In the genomic region with DNA sequence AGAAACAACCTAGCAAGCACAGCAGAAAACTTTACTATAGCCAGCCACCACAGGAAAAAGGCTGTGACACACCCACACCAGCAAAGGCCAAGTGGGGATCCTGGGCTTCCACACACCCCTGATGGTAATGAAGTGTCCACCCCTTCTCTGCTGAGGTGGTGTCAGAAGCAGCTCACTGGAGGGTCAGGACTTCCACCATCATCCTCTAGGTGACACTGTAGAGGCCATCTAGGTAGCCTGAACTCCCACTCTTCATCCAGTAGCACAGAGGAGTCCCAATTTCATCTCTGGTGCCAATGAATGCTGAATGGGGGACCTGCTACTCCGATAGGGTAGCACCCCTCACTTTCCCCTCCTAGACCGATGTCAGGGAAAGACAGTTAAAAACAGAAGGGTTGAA, we compare ENCODE assay signal across 8 cellular contexts.
DNase-seq lines count a peak whose midpoint lies in the region; ATAC-seq and TF ChIP-seq lines count a peak whose summit lies in the region.

No MANE protein-coding gene starts in this region.

- no peak overlapping the region for H3K4me3 Mint-ChIP-seq in neural progenitor cell
- H3K4me3 Mint-ChIP-seq in HFFc6, result no peak overlapping the region

- DNase-seq in GM10248 (ENCODE audit: extremely low spot score) (peak; percentile 30), HT1080 (ENCODE audit: low read depth) (peak; percentile 50), amniotic epithelial cell (ENCODE audit: low read depth) (peak; percentile 18), neural progenitor cell (ENCODE audit: low spot score) (peak; percentile 66), CD1c-positive myeloid dendritic cell (ENCODE audit: extremely low spot score) (no peak), HFFc6 (no peak)
- DNase-seq in activated CD4-positive, alpha-beta T cell treated with anti-CD3 and anti-CD28 coated beads for 4 hours, result no peak

- H3K36me3 Mint-ChIP-seq in neural progenitor cell (no peaks in the 10 kb centered on the region), HFFc6 (ENCODE audit: low read depth) (no peaks in the 10 kb centered on the region)

- no peaks in the 10 kb centered on the region for H3K79me2 ChIP-seq in neural progenitor cell (ENCODE audit: low read depth)

- no peaks in the 10 kb centered on the region for H4K20me1 ChIP-seq in neural progenitor cell (ENCODE audit: low read depth)

- H3K27ac Mint-ChIP-seq in neural progenitor cell, result no peak overlapping the region
- no peak overlapping the region for H3K27ac Mint-ChIP-seq in HFFc6

- H3K4me1 Mint-ChIP-seq in neural progenitor cell (no peaks in the 10 kb centered on the region), HFFc6 (ENCODE audit: low read depth) (no peaks in the 10 kb centered on the region)

- peak; percentile 78 for ATAC-seq in GM21723 (IDR thresholded peaks at IDR 0.05; ENCODE audit: unreplicated experiment)

- no peaks in the 10 kb centered on the region for H3F3A ChIP-seq in neural progenitor cell (ENCODE audit: low read depth)

- POLR2A ChIA-PET in GM10248 (lab: Yijun Ruan, JAX), result no interaction called here

- TF ChIP-seq CTCF in GM10248 (IDR thresholded peaks at IDR 0.05; ENCODE audit: control extremely low read depth, extremely low read depth, low read depth, missing control alignments) (peak; percentile 64), neural progenitor cell (IDR thresholded peaks at IDR 0.05) (peak; percentile 69), HFFc6 (IDR thresholded peaks at IDR 0.05) (no peak)

- CTCF ChIA-PET in GM10248 (lab: Yijun Ruan, JAX), result interaction anchor here (0.7 to 2.5 kb wide), 10 partner anchors 9 to 969 kb away, joined by 3 to 28 read pairs (median 7); no protein-coding TSS in a partner anchor

- H3K4me1 ChIP-seq in neural progenitor cell, result no peaks in the 10 kb centered on the region

- H3K27me3 Mint-ChIP-seq in neural progenitor cell (ENCODE audit: insufficient read depth, low read depth), result no peaks in the 10 kb centered on the region
- no peaks in the 10 kb centered on the region; the same call in 1 of the 2 replicates for H3K27me3 Mint-ChIP-seq in HFFc6 (ENCODE audit: insufficient read depth)

- H3K4me3 ChIP-seq in neural progenitor cell, result no peak overlapping the region

- H3K27ac ChIP-seq in neural progenitor cell, result no peak overlapping the region

- H3K9ac ChIP-seq in neural progenitor cell, result no peak overlapping the region

- no peaks in the 10 kb centered on the region for H3K9me3 Mint-ChIP-seq in neural progenitor cell
- H3K9me3 Mint-ChIP-seq in HFFc6, result peaks cover 20% of the 10 kb centered on the region

- H3K9me3 ChIP-seq in neural progenitor cell (ENCODE audit: low read depth), result no peaks in the 10 kb centered on the region

- no peaks in the 10 kb centered on the region for H3K36me3 ChIP-seq in neural progenitor cell

- no peaks in the 10 kb centered on the region for H3K27me3 ChIP-seq in neural progenitor cell

- H3K4me2 ChIP-seq in neural progenitor cell, result no peak overlapping the region

- no peak overlapping the region for H2AFZ ChIP-seq in neural progenitor cell (replicated peaks)

Comparison
In these comparisons a context has a peak if more than half of its experiments do, and no peak if none do; other contexts are left out.
1. DNase-seq: peak in GM10248 (single experiment), HT1080 (single experiment), amniotic epithelial cell (single experiment) and neural progenitor cell (single experiment); none in CD1c-positive myeloid dendritic cell (single experiment), HFFc6 (single experiment) and activated CD4-positive, alpha-beta T cell treated with anti-CD3 and anti-CD28 coated beads for 4 hours (0 of 2).